ENCODE assay signal across 3 cellular contexts in genomic region chr1:222413436-222413835, GRCh38.
TF ChIP-seq lines count a peak whose summit lies in the region.

No MANE protein-coding gene starts in this region.

TF ChIP-seq in SK-N-SH, 30 proteins besides CTCF, POLR2A, EP300 and RAD21:
- TF ChIP-seq GATA2 (CRISPR knock-in tag; IDR thresholded peaks at IDR 0.05) (no peak), JUND (IDR thresholded peaks at IDR 0.05) (no peak), YY1 (IDR thresholded peaks at IDR 0.05; ENCODE audit: low read depth) (no peak), USF2 (IDR thresholded peaks at IDR 0.05; ENCODE audit: borderline replicate concordance, low read depth, low read length) (no peak), POLR2AphosphoS5 (IDR thresholded peaks at IDR 0.05; ENCODE audit: low read depth, low read length) (no peak), RFX5 (IDR thresholded peaks at IDR 0.05; ENCODE audit: low read length) (no peak), FOXM1 (IDR thresholded peaks at IDR 0.05; ENCODE audit: low read depth) (no peak), SIN3A (IDR thresholded peaks at IDR 0.05; ENCODE audit: borderline replicate concordance, low read depth, low read length) (no peak)

TF ChIP-seq in SK-N-SH treated with all-trans-retinoic acid at 6 μM for 48 hours, 23 proteins besides CTCF, POLR2A, EP300 and RAD21:
- TF ChIP-seq OSR1 (CRISPR knock-in tag; IDR thresholded peaks at IDR 0.05) (no peak), ESRRG (CRISPR knock-in tag; IDR thresholded peaks at IDR 0.05) (no peak), POU6F1 (CRISPR knock-in tag; IDR thresholded peaks at IDR 0.05; ENCODE audit: borderline replicate concordance, low read depth) (no peak), TOX (CRISPR knock-in tag; IDR thresholded peaks at IDR 0.05; ENCODE audit: borderline replicate concordance) (no peak), CSDC2 (CRISPR knock-in tag; IDR thresholded peaks at IDR 0.05) (no peak), TSHZ2 (CRISPR knock-in tag; IDR thresholded peaks at IDR 0.05) (no peak), ZC3H10 (CRISPR knock-in tag; IDR thresholded peaks at IDR 0.05) (no peak), PPARA (CRISPR knock-in tag; IDR thresholded peaks at IDR 0.05; ENCODE audit: borderline replicate concordance) (no peak)

TF ChIP-seq in HepG2, 621 proteins besides CTCF, POLR2A, EP300 and RAD21:
- no peak for TF ChIP-seq JUNB (CRISPR knock-in tag; IDR thresholded peaks at IDR 0.05; ENCODE audit: borderline replicate concordance)
- no peak for TF ChIP-seq TOPORS (CRISPR knock-in tag; IDR thresholded peaks at IDR 0.05)
- no peak for TF ChIP-seq HNRNPH1 (optimal IDR thresholded peaks at IDR 0.05; ENCODE audit: low read depth, low read length)
- no peak for TF ChIP-seq TFDP2 (CRISPR knock-in tag; IDR thresholded peaks at IDR 0.05)
- TF ChIP-seq SETDB1 (CRISPR knock-in tag; IDR thresholded peaks at IDR 0.05; ENCODE audit: borderline replicate concordance) = no peak
- TF ChIP-seq KLF6 (CRISPR knock-in tag; IDR thresholded peaks at IDR 0.05) = no peak
- no peak for TF ChIP-seq FOXM1 (CRISPR knock-in tag; IDR thresholded peaks at IDR 0.05)
- no peak for TF ChIP-seq RBFOX2 (IDR thresholded peaks at IDR 0.05; ENCODE audit: low read depth, low read length)
- TF ChIP-seq ZNF44 (CRISPR knock-in tag; IDR thresholded peaks at IDR 0.05) = no peak
- TF ChIP-seq ZHX2 (IDR thresholded peaks at IDR 0.05; ENCODE audit: low read depth) = no peak
- no peak for TF ChIP-seq ZHX2 (CRISPR knock-in tag; IDR thresholded peaks at IDR 0.05; ENCODE audit: borderline replicate concordance)
